10 cellular contexts compared by ENCODE assay signal in genomic region chr16:84836234-84836647, GRCh38. TPM values are rescaled to one million over a fixed set of nuclear protein-coding genes. Genes with fewer than 3 reads are reported as not detected.
DNase-seq lines count a peak whose midpoint lies in the region; TF ChIP-seq lines count a peak whose summit lies in the region.
"Had no signal": no experiment of that assay in that cellular context is flagged by ENCODE, and none has a peak within 500 bp of the region (broad histone marks: within the 10 kb centered on the region; RNA-seq: fewer than 3 reads in every experiment).

No MANE protein-coding gene starts in this region.

- intact Hi-C loops in dorsolateral prefrontal cortex (cut with DNase I): no loop called here

- H3K9me3 Mint-ChIP-seq in osteocyte (ENCODE audit: unreplicated experiment): no peaks in the 10 kb centered on the region
- H3K9me3 Mint-ChIP-seq in activated naive CD4-positive, alpha-beta T cell treated with anti-CD3 and anti-CD28 coated beads, Interleukin-2, amount 10 ng/mL, durations not matched to agents 7 days and 5 days: no peaks in the 10 kb centered on the region
- H3K9me3 Mint-ChIP-seq: naive thymus-derived CD8-positive, alpha-beta T cell had no signal

- no peaks in the 10 kb centered on the region for H3K27me3 Mint-ChIP-seq in osteocyte (ENCODE audit: unreplicated experiment)
- H3K27me3 Mint-ChIP-seq in activated naive CD4-positive, alpha-beta T cell treated with anti-CD3 and anti-CD28 coated beads, Interleukin-2, amount 10 ng/mL, durations not matched to agents 7 days and 5 days: peaks cover 63% of the 10 kb centered on the region

- H3K4me1 Mint-ChIP-seq in osteocyte (ENCODE audit: unreplicated experiment): peaks cover 74% of the 10 kb centered on the region
- H3K4me1 Mint-ChIP-seq in activated naive CD4-positive, alpha-beta T cell treated with anti-CD3 and anti-CD28 coated beads, Interleukin-2, amount 10 ng/mL, durations not matched to agents 7 days and 5 days: peaks cover 2% of the 10 kb centered on the region

- CTCF ChIA-PET in activated naive CD4-positive, alpha-beta T cell treated with anti-CD3 and anti-CD28 coated beads, Interleukin-2, amount 10 ng/mL, durations not matched to agents 7 days and 5 days (lab: Charles Lee): no interaction called here

- TF ChIP-seq CTCF in AG09319 (IDR thresholded peaks at IDR 0.05; ENCODE audit: low read depth, low read length) (no peak), osteocyte (IDR thresholded peaks at IDR 0.05) (no peak), dorsolateral prefrontal cortex (IDR thresholded peaks at IDR 0.05 in 54 of 56, conservative IDR thresholded peaks at IDR 0.05 in 2 of 56; ENCODE audit: low read depth in 1 of 56, partially characterized antibody in 56 of 56) (no peak)

- DNase-seq in AG09319 (ENCODE audit: extremely low read depth, low read depth): peak; percentile 100
- peak; percentile 90 for DNase-seq in T1000 (lab: John Stamatoyannopoulos, UW)
- DNase-seq in globus pallidus (ENCODE audit: low spot score): peak; percentile 7
- DNase-seq in osteocyte (ENCODE audit: extremely low spot score, unreplicated experiment): peak; percentile 95
- no peak for DNase-seq in activated naive CD4-positive, alpha-beta T cell treated with anti-CD3 and anti-CD28 coated beads, Interleukin-2, amount 10 ng/mL, durations not matched to agents 7 days and 5 days
- DNase-seq in NCI-H187 (lab: John Stamatoyannopoulos, UW): no peak
- DNase-seq in middle frontal gyrus (ENCODE audit: extremely low spot score, low spot score): no peak
- no peak for DNase-seq in dorsolateral prefrontal cortex
- DNase-seq: Caco-2; naive thymus-derived CD8-positive, alpha-beta T cell had no signal

- H3K4me3 ChIP-seq in dorsolateral prefrontal cortex: no peak overlapping the region

- H3K27ac ChIP-seq in dorsolateral prefrontal cortex: peak overlapping the region in 18 of 59 donors; percentile 5 to 76 (median 52)

- no peaks in the 10 kb centered on the region for H3K36me3 Mint-ChIP-seq in osteocyte (ENCODE audit: unreplicated experiment)
- no peaks in the 10 kb centered on the region for H3K36me3 Mint-ChIP-seq in activated naive CD4-positive, alpha-beta T cell treated with anti-CD3 and anti-CD28 coated beads, Interleukin-2, amount 10 ng/mL, durations not matched to agents 7 days and 5 days
- H3K36me3 Mint-ChIP-seq: naive thymus-derived CD8-positive, alpha-beta T cell had no signal

- H3K4me3 Mint-ChIP-seq in osteocyte (ENCODE audit: unreplicated experiment): no peak overlapping the region
- no peak overlapping the region for H3K4me3 Mint-ChIP-seq in activated naive CD4-positive, alpha-beta T cell treated with anti-CD3 and anti-CD28 coated beads, Interleukin-2, amount 10 ng/mL, durations not matched to agents 7 days and 5 days
- H3K4me3 Mint-ChIP-seq: naive thymus-derived CD8-positive, alpha-beta T cell had no signal

- no peaks in the 10 kb centered on the region for H3K27me3 ChIP-seq in dorsolateral prefrontal cortex

- H3K27ac Mint-ChIP-seq in osteocyte (ENCODE audit: unreplicated experiment): peak overlapping the region; percentile 91
- H3K27ac Mint-ChIP-seq in activated naive CD4-positive, alpha-beta T cell treated with anti-CD3 and anti-CD28 coated beads, Interleukin-2, amount 10 ng/mL, durations not matched to agents 7 days and 5 days: no peak overlapping the region
- H3K27ac Mint-ChIP-seq: naive thymus-derived CD8-positive, alpha-beta T cell had no signal

RNA-seq across cellular contexts. Expression of gene CRISPLD2, which starts 16.5 kb away (rescaled TPM):
- total RNA-seq in osteocyte (3.3 and 3.5 TPM in 2 replicates), dorsolateral prefrontal cortex (10 to 100 TPM in 80 of 120 experiments, 1 to 10 TPM in 40; 3.4 to 43.2 (median 11.6) TPM)
- total RNA-seq: naive thymus-derived CD8-positive, alpha-beta T cell had no signal

Comparison
In these comparisons a context has a peak if more than half of its experiments do, and no peak if none do; other contexts are left out.
1. DNase-seq: peak in AG09319 (single experiment), T1000 (single experiment), globus pallidus (single experiment) and osteocyte (single experiment); none in activated naive CD4-positive, alpha-beta T cell treated with anti-CD3 and anti-CD28 coated beads, Interleukin-2, amount 10 ng/mL, durations not matched to agents 7 days and 5 days (single experiment), NCI-H187 (0 of 2), middle frontal gyrus (single experiment) and dorsolateral prefrontal cortex (0 of 10).